9 cellular contexts compared by ENCODE assay signal in the genomic region with DNA sequence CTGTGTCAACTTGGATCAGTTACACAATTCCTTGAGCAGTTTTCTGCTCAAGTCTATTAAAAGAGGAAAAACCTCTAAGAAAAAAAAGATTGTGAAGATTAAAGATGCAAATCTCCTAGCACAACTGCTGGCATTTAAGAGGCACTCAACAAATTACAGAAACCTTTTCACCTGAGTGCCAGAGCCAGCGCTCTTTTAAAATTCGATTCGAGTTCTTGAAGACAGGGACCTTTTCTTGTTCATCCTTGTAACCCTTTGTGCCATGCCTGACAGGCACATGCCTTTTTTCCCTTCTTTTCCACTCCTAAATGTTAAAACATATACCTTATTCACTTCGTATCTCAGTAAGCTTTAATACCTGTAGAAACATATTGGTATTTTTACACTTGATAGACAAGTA. TPM values are rescaled to one million over a fixed set of nuclear protein-coding genes. Genes with fewer than 3 reads are reported as not detected.
A peak's percentile ranks its signal among the peaks of the same experiment; 100 is the strongest.
DNase-seq lines count a peak whose midpoint lies in the region; ATAC-seq and TF ChIP-seq lines count a peak whose summit lies in the region.
"Had no signal": no experiment of that assay in that cellular context is flagged by ENCODE, and none has a peak within 500 bp of the region (broad histone marks: within the 10 kb centered on the region; RNA-seq: fewer than 3 reads in every experiment).

No MANE protein-coding gene starts in this region.

- ATAC-seq in gastrocnemius medialis = no peak
- ATAC-seq in GM18870 (IDR thresholded peaks at IDR 0.05; ENCODE audit: unreplicated experiment) = no peak
- ATAC-seq in sciatic nerve = no peak

- H3K4me3 ChIP-seq in HAP-1 = peak overlapping the region; percentile 77
- peak overlapping the region; percentile 82 for H3K4me3 ChIP-seq in SK-N-MC
- peak overlapping the region; percentile 83 for H3K4me3 ChIP-seq in fibroblast of pulmonary artery (replicated peaks; ENCODE audit: low read depth, low read length)
- H3K4me3 ChIP-seq in gastrocnemius medialis = peak overlapping the region; percentile 63 to 93 (median 88)

- intact Hi-C loops in gastrocnemius medialis (cut with DNase I; ENCODE audit: low total_unique reads) = loop anchor here (1.0 kb wide), 1 partner anchor 9 kb away; the partner anchor contains the start of gene ARL5B
- intact Hi-C loops in sciatic nerve (cut with DNase I) = no loop called here

- TF ChIP-seq POLR2A in gastrocnemius medialis (IDR thresholded peaks at IDR 0.05) = no peak

- peaks cover 22% of the 10 kb centered on the region for H3K36me3 ChIP-seq in HAP-1 (replicated peaks)
- H3K36me3 ChIP-seq in SK-N-MC (ENCODE audit: insufficient read depth, low read length) = no peaks in the 10 kb centered on the region
- peaks cover 0 to 11% of the 10 kb centered on the region in 2 donors for H3K36me3 ChIP-seq in gastrocnemius medialis

- no peak overlapping the region for H3K27ac ChIP-seq in SK-N-MC
- peak overlapping the region in 2 of 4 donors; percentile 93 to 97 for H3K27ac ChIP-seq in gastrocnemius medialis

- in situ Hi-C loops in HAP-1 (cut with MboI; ENCODE audit: low sequenced_read_pairs) (no loop called here), gastrocnemius medialis (cut with MboI; ENCODE audit: low sequenced_read_pairs in 4 of 4) (loop anchor here in 2 of 4 donors (25.0 kb wide), 2 partner anchors 1162 to 1838 kb away; partner anchors contain the start of genes PLXDC2 (in 1 of the 2) and RSU1 (in 1 of the 2))

- H3K4me1 ChIP-seq in HAP-1 (peaks cover 11% of the 10 kb centered on the region), gastrocnemius medialis (peaks cover 11 to 16% of the 10 kb centered on the region in 2 donors)

- DNase-seq in HAP-1 (ENCODE audit: low spot score in 2 of 2) (peak in 1 of 2 experiments; percentile 30), SK-N-MC (ENCODE audit: low read depth, low spot score) (no peak), fibroblast of pulmonary artery (ENCODE audit: low read depth) (no peak), gastrocnemius medialis (no peak), AG08396 (ENCODE audit: low spot score) (no peak), sciatic nerve (ENCODE audit: low spot score) (no peak)
- DNase-seq in activated CD4-positive, alpha-beta T cell treated with anti-CD3 and anti-CD28 coated beads for 48 hours = no peak
- DNase-seq: NCI-H2029 had no signal

- H3K27me3 ChIP-seq in HAP-1 (ENCODE audit: low read depth) (no peaks in the 10 kb centered on the region), gastrocnemius medialis (no peaks in the 10 kb centered on the region)

- TF ChIP-seq CTCF in fibroblast of pulmonary artery (IDR thresholded peaks at IDR 0.05; ENCODE audit: low read length, missing control alignments) (no peak), gastrocnemius medialis (IDR thresholded peaks at IDR 0.05 in 4 of 5, conservative IDR thresholded peaks at IDR 0.05 in 1 of 5) (no peak)

- peak overlapping the region; percentile 90 for H3K9ac ChIP-seq in SK-N-MC (ENCODE audit: insufficient read length)

- H3K9me3 ChIP-seq in HAP-1 (no peaks in the 10 kb centered on the region), SK-N-MC (ENCODE audit: low read depth, low read length) (no peaks in the 10 kb centered on the region), gastrocnemius medialis (no peaks in the 10 kb centered on the region)

RNA-seq across cellular contexts. Expression of gene NSUN6, which starts 0.8 kb away (rescaled TPM):
- 1 to 10 TPM; 2.4 to 3.8 (median 2.9) TPM for total RNA-seq in gastrocnemius medialis
- 20.9 TPM for total RNA-seq in sciatic nerve

RNA-seq across cellular contexts. Expression of gene ARL5B, which starts 8.6 kb away (rescaled TPM):
- 1 to 10 TPM; 5.8 to 6.7 (median 6.4) TPM for total RNA-seq in gastrocnemius medialis
- total RNA-seq in sciatic nerve = 16.2 TPM
